Comparison of ENCODE assay signal across 1 cellular context in genomic region chr5:8825161-8825757, GRCh38.
TF ChIP-seq lines count a peak whose summit lies in the region.

No MANE protein-coding gene starts in this region.

TF ChIP-seq in GM23338, 12 proteins besides CTCF, POLR2A, EP300 and RAD21:
- TF ChIP-seq ZNF462 (CRISPR knock-in tag; IDR thresholded peaks at IDR 0.05): no peak
- TF ChIP-seq ZNF114 (CRISPR knock-in tag; IDR thresholded peaks at IDR 0.05): no peak
- no peak for TF ChIP-seq NANOG (IDR thresholded peaks at IDR 0.05; ENCODE audit: borderline replicate concordance)
- no peak for TF ChIP-seq POLR2AphosphoS5 (IDR thresholded peaks at IDR 0.05; ENCODE audit: low read depth)
- TF ChIP-seq JUNB (IDR thresholded peaks at IDR 0.05; ENCODE audit: unreplicated experiment): no peak
- TF ChIP-seq EZH2 (IDR thresholded peaks at IDR 0.05; ENCODE audit: low read depth, unreplicated experiment): no peak
- TF ChIP-seq ETS1 (IDR thresholded peaks at IDR 0.05): no peak
- TF ChIP-seq ZNF331 (CRISPR knock-in tag; IDR thresholded peaks at IDR 0.05; ENCODE audit: low read depth): no peak
- no peak for TF ChIP-seq REST (IDR thresholded peaks at IDR 0.05; ENCODE audit: unreplicated experiment)
- TF ChIP-seq STAT1 (IDR thresholded peaks at IDR 0.05; ENCODE audit: unreplicated experiment): no peak
- TF ChIP-seq CREB1 (CRISPR knock-in tag; IDR thresholded peaks at IDR 0.05; ENCODE audit: low read depth): no peak
- no peak for TF ChIP-seq EZH2phosphoT487 (IDR thresholded peaks at IDR 0.05; ENCODE audit: unreplicated experiment)
